ENCODE assay signal across 8 cellular contexts in genomic region chr1:100132566-100133477, GRCh38. TPM values are rescaled to one million over a fixed set of nuclear protein-coding genes. Genes with fewer than 3 reads are reported as not detected.
DNase-seq lines count a peak whose midpoint lies in the region; ATAC-seq and TF ChIP-seq lines count a peak whose summit lies in the region.

A gene with protein sequence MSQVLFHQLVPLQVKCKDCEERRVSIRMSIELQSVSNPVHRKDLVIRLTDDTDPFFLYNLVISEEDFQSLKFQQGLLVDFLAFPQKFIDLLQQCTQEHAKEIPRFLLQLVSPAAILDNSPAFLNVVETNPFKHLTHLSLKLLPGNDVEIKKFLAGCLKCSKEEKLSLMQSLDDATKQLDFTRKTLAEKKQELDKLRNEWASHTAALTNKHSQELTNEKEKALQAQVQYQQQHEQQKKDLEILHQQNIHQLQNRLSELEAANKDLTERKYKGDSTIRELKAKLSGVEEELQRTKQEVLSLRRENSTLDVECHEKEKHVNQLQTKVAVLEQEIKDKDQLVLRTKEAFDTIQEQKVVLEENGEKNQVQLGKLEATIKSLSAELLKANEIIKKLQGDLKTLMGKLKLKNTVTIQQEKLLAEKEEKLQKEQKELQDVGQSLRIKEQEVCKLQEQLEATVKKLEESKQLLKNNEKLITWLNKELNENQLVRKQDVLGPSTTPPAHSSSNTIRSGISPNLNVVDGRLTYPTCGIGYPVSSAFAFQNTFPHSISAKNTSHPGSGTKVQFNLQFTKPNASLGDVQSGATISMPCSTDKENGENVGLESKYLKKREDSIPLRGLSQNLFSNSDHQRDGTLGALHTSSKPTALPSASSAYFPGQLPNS (minus strand): TSS chr1:100132930. CDS start chr1:100132814, 116 bp downstream.
A gene with protein sequence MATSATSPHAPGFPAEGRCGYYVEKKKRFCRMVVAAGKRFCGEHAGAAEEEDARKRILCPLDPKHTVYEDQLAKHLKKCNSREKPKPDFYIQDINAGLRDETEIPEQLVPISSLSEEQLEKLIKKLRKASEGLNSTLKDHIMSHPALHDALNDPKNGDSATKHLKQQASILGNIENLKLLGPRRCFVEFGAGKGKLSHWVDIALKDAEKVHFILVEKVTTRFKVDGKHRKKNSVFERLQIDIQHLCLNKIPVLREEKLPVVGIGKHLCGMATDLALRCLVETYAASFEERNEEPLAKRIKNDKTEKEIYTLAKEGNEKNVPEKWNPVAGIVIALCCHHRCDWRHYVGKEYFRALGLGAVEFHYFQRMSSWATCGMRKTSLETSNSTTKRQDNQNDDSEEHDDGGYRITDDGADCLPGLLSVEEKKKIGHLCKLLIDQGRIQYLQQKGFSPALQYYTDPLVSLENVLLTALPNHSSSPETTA (plus strand): TSS chr1:100133163. CDS start chr1:100133169, 6 bp downstream.

- H3K4me3 ChIP-seq in LNCaP clone FGC (ENCODE audit: low read depth, low read length) (peak within 1 kb of the TSS; percentile 66), fibroblast of mammary gland (ENCODE audit: control insufficient read depth, low read depth, low read length) (peak within 1 kb of the TSS; percentile 85)

- peak within 1 kb of the TSS; percentile 96 for H3K27ac Mint-ChIP-seq in activated T-helper 17 cell treated with anti-CD3 and anti-CD28 coated beads, Interleukin-2, amount 50 U/mL, for 72 hours
- peak within 1 kb of the TSS; percentile 95 to 99 (median 98) for H3K27ac Mint-ChIP-seq in naive thymus-derived CD8-positive, alpha-beta T cell

- POLR2A ChIA-PET in RWPE1 (lab: Yijun Ruan, JAX; ENCODE audit: low non-redundant PET) = no interaction called here
- POLR2A ChIA-PET in naive thymus-derived CD8-positive, alpha-beta T cell (lab: Charles Lee) = interaction anchor here (0.5 to 1.5 kb wide), 6 partner anchors 94 to 303 kb away, joined by 3 to 13 read pairs (median 7); partner anchors contain the start of genes CDC14A, RTCA and SLC35A3

- ATAC-seq in activated T-helper 17 cell treated with anti-CD3 and anti-CD28 coated beads, Interleukin-2, amount 50 U/mL, for 72 hours (replicated peaks) = peak; percentile 95
- peak; percentile 96 to 97 for ATAC-seq in naive thymus-derived CD8-positive, alpha-beta T cell

- no peaks in the 10 kb centered on the region for H3K9me3 Mint-ChIP-seq in activated T-helper 17 cell treated with anti-CD3 and anti-CD28 coated beads, Interleukin-2, amount 50 U/mL, for 72 hours
- H3K9me3 Mint-ChIP-seq in naive thymus-derived CD8-positive, alpha-beta T cell = no peaks in the 10 kb centered on the region

- peak within 1 kb of the TSS; percentile 78 for H3K27ac ChIP-seq in RWPE1

- H3K4me3 Mint-ChIP-seq in activated T-helper 17 cell treated with anti-CD3 and anti-CD28 coated beads, Interleukin-2, amount 50 U/mL, for 72 hours = peak within 1 kb of the TSS; percentile 93
- H3K4me3 Mint-ChIP-seq in naive thymus-derived CD8-positive, alpha-beta T cell = peak within 1 kb of the TSS; percentile 96 to 100 (median 99)

- peaks cover 35% of the 10 kb centered on the region for H3K36me3 Mint-ChIP-seq in activated T-helper 17 cell treated with anti-CD3 and anti-CD28 coated beads, Interleukin-2, amount 50 U/mL, for 72 hours (ENCODE audit: low read depth)
- peaks cover 0 to 12% (median 0%) of the 10 kb centered on the region in 3 donors for H3K36me3 Mint-ChIP-seq in naive thymus-derived CD8-positive, alpha-beta T cell

- H3K4me1 Mint-ChIP-seq in activated T-helper 17 cell treated with anti-CD3 and anti-CD28 coated beads, Interleukin-2, amount 50 U/mL, for 72 hours = peaks cover 22% of the 10 kb centered on the region
- peaks cover 12 to 47% (median 33%) of the 10 kb centered on the region in 4 donors for H3K4me1 Mint-ChIP-seq in naive thymus-derived CD8-positive, alpha-beta T cell

- CTCF ChIA-PET in RWPE1 (lab: Yijun Ruan, JAX) = no interaction called here

- DNase-seq in Daoy (ENCODE audit: low read depth) (peak; percentile 99), GOT3 (lab: John Stamatoyannopoulos, UW) (peak; percentile 45), LNCaP clone FGC (ENCODE audit: low read depth) (peak; percentile 99), RWPE1 (ENCODE audit: low spot score) (peak; percentile 91), fibroblast of mammary gland (ENCODE audit: low read depth) (peak; percentile 98)
- peak; percentile 80 to 98 (median 92) for DNase-seq in naive thymus-derived CD8-positive, alpha-beta T cell
- DNase-seq in stimulated activated naive CD4-positive, alpha-beta T cell (lab: John Stamatoyannopoulos, UW) = peak; percentile 88 to 94 (median 92)

- no peaks in the 10 kb centered on the region for H3K27me3 Mint-ChIP-seq in activated T-helper 17 cell treated with anti-CD3 and anti-CD28 coated beads, Interleukin-2, amount 50 U/mL, for 72 hours
- H3K27me3 Mint-ChIP-seq in naive thymus-derived CD8-positive, alpha-beta T cell = no peaks in the 10 kb centered on the region

- TF ChIP-seq CTCF in LNCaP clone FGC (IDR thresholded peaks at IDR 0.05; ENCODE audit: control insufficient read depth, extremely low read depth, insufficient read depth) (no peak), RWPE1 (conservative IDR thresholded peaks at IDR 0.05; ENCODE audit: low read depth) (no peak), fibroblast of mammary gland (conservative IDR thresholded peaks at IDR 0.05; ENCODE audit: control insufficient read depth, insufficient read depth, low read depth, low read length) (no peak)

RNA-seq across cellular contexts. Expression of the first gene that starts in this region (rescaled TPM):
- total RNA-seq in Daoy (2014; rRNA removed; shearing (Covaris generic)) = 27.5 TPM in 2 replicates
- total RNA-seq in activated T-helper 17 cell treated with anti-CD3 and anti-CD28 coated beads, Interleukin-2, amount 50 U/mL, for 72 hours = 10 to 100 TPM; 14.1 to 14.3 TPM
- 1 to 10 TPM; 6.6 to 6.7 TPM for total RNA-seq in naive thymus-derived CD8-positive, alpha-beta T cell
- 1 to 10 TPM; 1.7 to 2.4 (median 1.8) TPM for polyA plus RNA-seq in naive thymus-derived CD8-positive, alpha-beta T cell

RNA-seq across cellular contexts. Expression of the second gene that starts in this region (rescaled TPM):
- total RNA-seq in Daoy (2014; rRNA removed; shearing (Covaris generic)) = 18.2 and 49.1 TPM in 2 replicates
- 10 to 100 TPM; 18.4 to 23.5 TPM for total RNA-seq in activated T-helper 17 cell treated with anti-CD3 and anti-CD28 coated beads, Interleukin-2, amount 50 U/mL, for 72 hours
- total RNA-seq in naive thymus-derived CD8-positive, alpha-beta T cell = 10 to 100 TPM; 53.2 to 55.5 TPM
- polyA plus RNA-seq in naive thymus-derived CD8-positive, alpha-beta T cell = 10 to 100 TPM in 2 of 3 donors, 1 to 10 TPM in 1; 8.7 to 12.7 (median 11.9) TPM

Comparison
In these comparisons a context has a peak if more than half of its experiments do, and no peak if none do; other contexts are left out.
1. Peak in every context shown above with its lines: DNase-seq, ATAC-seq, H3K4me3 ChIP-seq and H3K27ac ChIP-seq.
2. DNase-seq: peak in every context shown above with its lines; median percentile 99 in Daoy; 99 in LNCaP clone FGC; 98 in fibroblast of mammary gland; 92 in naive thymus-derived CD8-positive, alpha-beta T cell; 92 in stimulated activated naive CD4-positive, alpha-beta T cell; 91 in RWPE1; 45 in GOT3.